ENCODE assay signal across 24 cellular contexts in the genomic region with DNA sequence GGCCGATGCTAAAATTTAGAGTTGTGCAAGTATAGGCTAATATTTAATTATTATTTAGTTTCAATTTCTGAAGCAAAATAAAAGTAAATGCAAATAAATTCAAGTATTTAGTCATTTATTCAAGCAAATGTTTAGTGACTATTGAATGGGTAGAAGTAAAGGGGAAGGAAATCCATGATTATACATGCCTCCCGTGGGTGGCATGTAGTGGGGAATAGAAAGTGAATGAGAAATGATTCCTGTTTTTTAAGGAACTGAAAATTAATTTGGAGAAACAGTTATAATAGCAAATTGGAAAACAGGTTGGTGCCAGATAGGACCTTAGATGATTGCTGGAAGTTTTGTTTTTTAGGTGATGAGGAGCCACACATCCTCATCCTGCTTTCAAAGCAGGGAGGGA.
"Had no signal": no experiment of that assay in that cellular context is flagged by ENCODE, and none has a peak within 500 bp of the region (broad histone marks: within the 10 kb centered on the region; RNA-seq: fewer than 3 reads in every experiment).

No MANE protein-coding gene starts in this region.

- H3K36me3 Mint-ChIP-seq: activated naive CD4-positive, alpha-beta T cell treated with anti-CD3 and anti-CD28 coated beads, Interleukin-2, amount 50 U/mL, for 72 hours had no signal

- H3K4me3 ChIP-seq: ascending aorta, body of pancreas, PC-9 had no signal

- H3K9me3 ChIP-seq: ascending aorta, body of pancreas had no signal

- DNase-seq: activated CD4-positive, alpha-beta T cell treated with anti-CD3 and anti-CD28 coated beads, Interleukin-2, amount 50 U/mL, for 1 hour; activated CD4-positive, CD25-positive, alpha-beta regulatory T cell; activated CD8-positive, alpha-beta memory T cell treated with anti-CD3 and anti-CD28 coated beads, Interleukin-2, amount 50 U/mL, for 4 hours; activated CD8-positive, alpha-beta T cell treated with anti-CD3 and anti-CD28 coated beads for 36 hours; activated effector memory CD4-positive, alpha-beta T cell treated with Interleukin-2 at 50 U/mL for 16 hours; activated naive CD4-positive, alpha-beta T cell; activated naive CD8-positive, alpha-beta T cell treated with anti-CD3 and anti-CD28 coated beads, Interleukin-2, amount 50 U/mL, for 24 hours; activated T-cell treated with anti-CD3 and anti-CD28 coated beads, Interleukin-2, amount 50 U/mL, for 1 hour; amniotic stem cell; body of pancreas; central memory CD4-positive, alpha-beta T cell; Kasumi-1; KBM-7; NCI-H1105; NCI-H1436; NCI-H1694 treated with DMSO at 0.1 percent for 48 hours; NCI-H2029 treated with DMSO at 0.1 percent for 48 hours; PC-9; SHP77 treated with DMSO at 0.1 percent for 48 hours; T-helper 9 cell had no signal

- H3K27me3 Mint-ChIP-seq: activated CD8-positive, alpha-beta T cell treated with anti-CD3 and anti-CD28 coated beads for 36 hours had no signal

- H3K4me2 ChIP-seq: PC-9 had no signal

- ATAC-seq: activated CD8-positive, alpha-beta T cell treated with anti-CD3 and anti-CD28 coated beads for 36 hours; activated naive CD4-positive, alpha-beta T cell treated with anti-CD3 and anti-CD28 coated beads, Interleukin-2, amount 50 U/mL, for 72 hours; activated naive CD8-positive, alpha-beta T cell treated with anti-CD3 and anti-CD28 coated beads, Interleukin-2, amount 50 U/mL, for 24 hours; body of pancreas had no signal

- H3K4me1 ChIP-seq: ascending aorta, body of pancreas had no signal

- H3K27ac ChIP-seq: ascending aorta, body of pancreas, PC-9 had no signal

- H3K27ac Mint-ChIP-seq: activated CD8-positive, alpha-beta T cell treated with anti-CD3 and anti-CD28 coated beads for 36 hours; activated naive CD8-positive, alpha-beta T cell treated with anti-CD3 and anti-CD28 coated beads, Interleukin-2, amount 50 U/mL, for 24 hours; activated T-helper 1 cell treated with anti-CD3 and anti-CD28 coated beads, Interleukin-12 subunit alpha, Interleukin-12 subunit beta, Interleukin-2, Interleukin-4 antibody, amounts not matched to agents 30 ng/mL and 10 ng/mL and 1 ng/mL, durations not matched to agents 14 hours and 24 hours and 36 hours; T-helper 1 cell treated with Interleukin-12 subunit alpha and Interleukin-12 subunit beta and Interleukin-4 antibody, amounts not matched to agents 30 μg/mL and 1 μg/mL, for 36 hours had no signal

- H3K27me3 ChIP-seq: ascending aorta, body of pancreas had no signal

- H3K9me3 Mint-ChIP-seq: activated CD8-positive, alpha-beta T cell treated with anti-CD3 and anti-CD28 coated beads for 36 hours; activated naive CD4-positive, alpha-beta T cell treated with anti-CD3 and anti-CD28 coated beads, Interleukin-2, amount 50 U/mL, for 72 hours; activated naive CD8-positive, alpha-beta T cell treated with anti-CD3 and anti-CD28 coated beads, Interleukin-2, amount 50 U/mL, for 24 hours; activated T-helper 1 cell treated with anti-CD3 and anti-CD28 coated beads, Interleukin-12 subunit alpha, Interleukin-12 subunit beta, Interleukin-2, Interleukin-4 antibody, amounts not matched to agents 30 ng/mL and 10 ng/mL and 1 ng/mL, durations not matched to agents 14 hours and 24 hours and 36 hours; T-helper 1 cell treated with Interleukin-12 subunit alpha and Interleukin-12 subunit beta and Interleukin-4 antibody, amounts not matched to agents 30 μg/mL and 1 μg/mL, for 36 hours had no signal

- H3K4me3 Mint-ChIP-seq: activated CD8-positive, alpha-beta T cell treated with anti-CD3 and anti-CD28 coated beads for 36 hours; activated naive CD8-positive, alpha-beta T cell treated with anti-CD3 and anti-CD28 coated beads, Interleukin-2, amount 50 U/mL, for 24 hours; activated T-helper 1 cell treated with anti-CD3 and anti-CD28 coated beads, Interleukin-12 subunit alpha, Interleukin-12 subunit beta, Interleukin-2, Interleukin-4 antibody, amounts not matched to agents 30 ng/mL and 10 ng/mL and 1 ng/mL, durations not matched to agents 14 hours and 24 hours and 36 hours; T-helper 1 cell treated with Interleukin-12 subunit alpha and Interleukin-12 subunit beta and Interleukin-4 antibody, amounts not matched to agents 30 μg/mL and 1 μg/mL, for 36 hours had no signal

- H2AFZ ChIP-seq: PC-9 had no signal
